In the genomic region with DNA sequence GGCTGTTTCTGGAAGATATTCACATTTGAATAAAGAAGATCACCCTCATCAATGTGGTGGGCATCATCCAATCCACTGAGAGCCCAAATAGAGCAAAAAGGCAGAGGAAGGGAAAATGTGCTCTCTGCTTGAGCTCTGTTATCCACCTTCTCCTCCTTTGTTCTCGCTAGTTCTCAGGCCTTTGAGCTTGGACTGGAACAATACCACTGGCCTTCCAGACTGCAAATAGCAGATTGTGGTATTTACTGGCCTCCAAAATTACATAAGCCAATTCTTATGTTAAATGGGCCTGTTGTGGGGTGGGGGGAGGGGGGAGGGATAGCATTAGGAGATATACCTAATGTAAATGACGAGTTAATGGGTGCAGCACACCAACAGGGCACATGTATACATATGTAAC, we compare ENCODE assay signal across 1 cellular context.
TF ChIP-seq lines count a peak whose summit lies in the region.

No MANE protein-coding gene starts in this region.

TF ChIP-seq in GM23338, 12 proteins besides CTCF, POLR2A, EP300 and RAD21 (continued from another document):
- TF ChIP-seq ZNF462 (CRISPR knock-in tag; IDR thresholded peaks at IDR 0.05) (peak; percentile 77), JUNB (IDR thresholded peaks at IDR 0.05; ENCODE audit: unreplicated experiment) (no peak), ZNF114 (CRISPR knock-in tag; IDR thresholded peaks at IDR 0.05) (peak; percentile 19; the same call in 1 of the 2 replicates), STAT1 (IDR thresholded peaks at IDR 0.05; ENCODE audit: unreplicated experiment) (no peak), ZNF331 (CRISPR knock-in tag; IDR thresholded peaks at IDR 0.05; ENCODE audit: low read depth) (no peak), NANOG (IDR thresholded peaks at IDR 0.05; ENCODE audit: borderline replicate concordance) (peak; percentile 22; the same call in 1 of the 2 replicates), EZH2 (IDR thresholded peaks at IDR 0.05; ENCODE audit: low read depth, unreplicated experiment) (no peak)
- TF ChIP-seq, protein P1, sequence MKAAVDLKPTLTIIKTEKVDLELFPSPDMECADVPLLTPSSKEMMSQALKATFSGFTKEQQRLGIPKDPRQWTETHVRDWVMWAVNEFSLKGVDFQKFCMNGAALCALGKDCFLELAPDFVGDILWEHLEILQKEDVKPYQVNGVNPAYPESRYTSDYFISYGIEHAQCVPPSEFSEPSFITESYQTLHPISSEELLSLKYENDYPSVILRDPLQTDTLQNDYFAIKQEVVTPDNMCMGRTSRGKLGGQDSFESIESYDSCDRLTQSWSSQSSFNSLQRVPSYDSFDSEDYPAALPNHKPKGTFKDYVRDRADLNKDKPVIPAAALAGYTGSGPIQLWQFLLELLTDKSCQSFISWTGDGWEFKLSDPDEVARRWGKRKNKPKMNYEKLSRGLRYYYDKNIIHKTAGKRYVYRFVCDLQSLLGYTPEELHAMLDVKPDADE (IDR thresholded peaks at IDR 0.05): no peak
